ENCODE assay signal across 23 cellular contexts in genomic region chr1:30234091-30234490, GRCh38.
"Had no signal": no experiment of that assay in that cellular context is flagged by ENCODE, and none has a peak within 500 bp of the region (broad histone marks: within the 10 kb centered on the region; RNA-seq: fewer than 3 reads in every experiment).

No MANE protein-coding gene starts in this region.

- ATAC-seq: HepG2, Panc1, PC-3, SK-N-SH treated with all-trans-retinoic acid at 6 μM for 48 hours had no signal

- H3K9me3 ChIP-seq: MG63 had no signal

- H3K27me3 ChIP-seq: MG63 had no signal

- H3K27ac ChIP-seq: RWPE1 had no signal

- DNase-seq: IMR-90, Karpas-422, KG1, MG63, NCI-H1092, NCI-H1105 treated with DMSO at 0.1 percent for 48 hours, NCI-H1436, NCI-H187, NCI-H2029, NCI-H2081 treated with DMSO at 0.1 percent for 48 hours, NCI-H2171, NCI-H226, NCI-H446, NCI-H510A, NCI-H524 treated with DMSO at 0.1 percent for 48 hours, NCI-H69, NCI-H774, PC-3, SHP77 had no signal
